ENCODE assay signal across 2 cellular contexts in the genomic region with DNA sequence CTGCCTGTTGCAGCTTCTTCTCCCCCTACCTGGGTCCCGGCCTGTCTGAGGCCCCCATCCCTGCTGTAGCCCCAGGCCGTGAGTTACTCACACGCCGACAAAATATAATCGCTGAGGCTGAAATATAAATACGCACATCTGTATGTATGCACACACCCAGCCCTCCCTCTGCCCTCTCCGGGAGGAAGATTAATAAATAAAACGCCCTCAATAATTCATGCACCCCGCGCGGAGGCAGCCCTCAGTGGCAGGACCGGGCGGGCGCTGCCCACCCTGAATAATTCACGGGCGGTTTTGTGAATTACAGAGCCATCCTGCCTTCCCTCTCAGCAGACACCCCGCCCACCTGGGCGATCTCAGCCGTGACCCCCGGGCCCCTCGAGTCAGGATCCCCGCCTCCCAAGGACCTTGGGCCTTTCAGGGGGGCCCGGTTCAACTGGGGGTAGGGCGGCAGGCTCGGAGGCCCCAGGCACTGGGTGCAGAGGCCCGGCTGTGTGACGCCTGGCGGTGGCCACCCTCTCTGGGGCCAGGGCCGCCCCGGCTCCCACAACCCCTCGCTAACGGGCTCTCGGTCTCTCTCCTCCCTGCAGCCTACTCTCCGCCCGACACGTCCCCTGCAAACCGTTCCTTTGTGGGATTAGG.
TF ChIP-seq lines count a peak whose summit lies in the region.

No MANE protein-coding gene starts in this region.

TF ChIP-seq in A549, 52 proteins besides CTCF, POLR2A, EP300 and RAD21:
- no peak for TF ChIP-seq JUNB (IDR thresholded peaks at IDR 0.05)

TF ChIP-seq in HEK293, 187 proteins besides CTCF, POLR2A, EP300 and RAD21:
- TF ChIP-seq ZNF132 (tag by site-specific recombination; IDR thresholded peaks at IDR 0.05; ENCODE audit: borderline replicate concordance): no peak
- TF ChIP-seq PATZ1 (tag by site-specific recombination; IDR thresholded peaks at IDR 0.05): 0 out of 2 replicates have a peak, but pooled peaks have one; percentile 12
- 0 out of 2 replicates have a peak, but pooled peaks have one; percentile 27 for TF ChIP-seq GLIS2 (tag by site-specific recombination; IDR thresholded peaks at IDR 0.05)
- TF ChIP-seq ZFP37 (tag by site-specific recombination; IDR thresholded peaks at IDR 0.05): no peak
- no peak for TF ChIP-seq ZNF121 (tag by site-specific recombination; IDR thresholded peaks at IDR 0.05)
